In the genomic region with DNA sequence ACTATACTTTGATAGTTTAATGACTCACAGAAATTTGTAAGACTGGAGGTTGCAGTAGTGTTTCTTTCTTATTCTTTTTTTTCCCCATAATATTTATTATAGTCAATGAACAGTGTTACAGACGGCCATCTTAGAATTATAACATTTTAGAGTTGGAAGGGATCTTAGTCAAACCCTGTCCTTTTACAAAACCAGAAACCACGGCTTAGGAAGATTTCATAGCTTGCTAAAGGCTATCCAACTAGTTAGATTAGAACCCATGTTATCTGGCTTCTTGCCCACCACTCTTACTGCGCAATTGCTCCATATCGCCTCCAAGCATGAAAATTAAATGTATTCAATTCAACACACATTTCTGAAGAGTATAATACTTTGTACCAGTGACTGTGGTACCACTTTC, we compare ENCODE assay signal across 8 cellular contexts. TPM values are rescaled to one million over a fixed set of nuclear protein-coding genes. Genes with fewer than 3 reads are reported as not detected.
A peak's percentile ranks its signal among the peaks of the same experiment; 100 is the strongest.
DNase-seq lines count a peak whose midpoint lies in the region; ATAC-seq and TF ChIP-seq lines count a peak whose summit lies in the region.

No MANE protein-coding gene starts in this region.

- no peak overlapping the region for H3K9ac ChIP-seq in parathyroid adenoma

- WGBS in esophagus squamous epithelium, 2 donors: 0 to 38% methylated on average over 4 of the region's 4 CpGs

- no peaks in the 10 kb centered on the region for H3K9me3 ChIP-seq in SJCRH30 (replicated peaks)
- H3K9me3 ChIP-seq in esophagus squamous epithelium: no peaks in the 10 kb centered on the region
- H3K9me3 ChIP-seq in parathyroid adenoma (ENCODE audit: control insufficient read depth, low read length): no peaks in the 10 kb centered on the region

- CTCF ChIA-PET in activated CD4-positive, alpha-beta T cell treated with anti-CD3 and anti-CD28 coated beads for 36 hours (lab: Charles Lee): interaction anchor here (1.1 kb wide), 1 partner anchor 9 kb away, joined by 3 read pairs; no protein-coding TSS in a partner anchor

- H3K4me1 ChIP-seq in SJCRH30 (no peaks in the 10 kb centered on the region), esophagus squamous epithelium (peaks cover 0 to 23% (median 0%) of the 10 kb centered on the region in 3 donors), parathyroid adenoma (no peaks in the 10 kb centered on the region)

- POLR2A ChIA-PET in activated CD4-positive, alpha-beta T cell treated with anti-CD3 and anti-CD28 coated beads for 36 hours (lab: Charles Lee): interaction anchor here (0.7 to 1.3 kb wide), 2 partner anchors 8 to 28 kb away, joined by 3 to 5 read pairs; no protein-coding TSS in a partner anchor

- no peak for TF ChIP-seq CTCF in esophagus squamous epithelium (IDR thresholded peaks at IDR 0.05)
- no peak for TF ChIP-seq CTCF in parathyroid adenoma (IDR thresholded peaks at IDR 0.05)

- H3K79me2 ChIP-seq in parathyroid adenoma: peaks cover 16% of the 10 kb centered on the region

- no peaks in the 10 kb centered on the region for H3K27me3 ChIP-seq in SJCRH30
- H3K27me3 ChIP-seq in esophagus squamous epithelium: no peaks in the 10 kb centered on the region
- no peaks in the 10 kb centered on the region for H3K27me3 ChIP-seq in parathyroid adenoma (ENCODE audit: control insufficient read depth, insufficient read depth, low read length)

- H2AFZ ChIP-seq in parathyroid adenoma: peak overlapping the region; percentile 38

- H3K27ac ChIP-seq in SJCRH30 (peak overlapping the region; percentile 91), esophagus squamous epithelium (peak overlapping the region; percentile 94 to 98 (median 97)), parathyroid adenoma (peak overlapping the region; percentile 96)

- no peak for TF ChIP-seq POLR2A in esophagus squamous epithelium (IDR thresholded peaks at IDR 0.05)

- peaks cover 4% of the 10 kb centered on the region; the same call in 1 of the 2 replicates for H3K36me3 ChIP-seq in SJCRH30
- H3K36me3 ChIP-seq in esophagus squamous epithelium: no peaks in the 10 kb centered on the region
- H3K36me3 ChIP-seq in parathyroid adenoma (ENCODE audit: control insufficient read depth, insufficient read depth, low read length): no peaks in the 10 kb centered on the region

- peak overlapping the region; percentile 83 for H3K4me3 Mint-ChIP-seq in activated CD4-positive, alpha-beta T cell treated with anti-CD3 and anti-CD28 coated beads for 36 hours

- no peaks in the 10 kb centered on the region for H3K9me3 Mint-ChIP-seq in activated CD4-positive, alpha-beta T cell treated with anti-CD3 and anti-CD28 coated beads for 36 hours (ENCODE audit: low read depth)

- H3K4me3 ChIP-seq in SJCRH30 (peak overlapping the region; percentile 70), esophagus squamous epithelium (peak overlapping the region; percentile 61 to 73 (median 70)), parathyroid adenoma (ENCODE audit: low read depth, low read length) (peak overlapping the region; percentile 90)

- peak overlapping the region; percentile 88 for H3K27ac Mint-ChIP-seq in activated CD4-positive, alpha-beta T cell treated with anti-CD3 and anti-CD28 coated beads for 36 hours

- no peak for DNase-seq in activated CD4-positive, alpha-beta T cell treated with anti-CD3 and anti-CD28 coated beads for 36 hours
- no peak for DNase-seq in activated CD4-positive, alpha-beta T cell treated with anti-CD3 and anti-CD28 coated beads for 1 hour
- DNase-seq in SJCRH30: peak; percentile 13 to 52
- DNase-seq in esophagus squamous epithelium (lab: John Stamatoyannopoulos, UW): no peak
- DNase-seq in SK-N-DZ (ENCODE audit: low spot score): no peak
- no peak for DNase-seq in NCI-H1436 treated with DMSO at 0.1 percent for 48 hours (lab: John Stamatoyannopoulos, UW)

- no peaks in the 10 kb centered on the region for H3K27me3 Mint-ChIP-seq in activated CD4-positive, alpha-beta T cell treated with anti-CD3 and anti-CD28 coated beads for 36 hours

- no peak for ATAC-seq in activated CD4-positive, alpha-beta T cell treated with anti-CD3 and anti-CD28 coated beads for 36 hours
- no peak for ATAC-seq in GM18520 (IDR thresholded peaks at IDR 0.05; ENCODE audit: unreplicated experiment)

- intact Hi-C loops in activated CD4-positive, alpha-beta T cell treated with anti-CD3 and anti-CD28 coated beads for 36 hours (cut with DNase I, micrococcal nuclease): loop anchor here in 1 of 2 experiments (1.0 kb wide), 1 partner anchor 99 kb away; no protein-coding TSS in a partner anchor
- intact Hi-C loops in esophagus squamous epithelium (cut with DNase I): no loop called here

- peak overlapping the region; percentile 81 for H3K4me2 ChIP-seq in parathyroid adenoma (ENCODE audit: low read length)

- H3K36me3 Mint-ChIP-seq in activated CD4-positive, alpha-beta T cell treated with anti-CD3 and anti-CD28 coated beads for 36 hours (ENCODE audit: low read depth): peaks cover 5% of the 10 kb centered on the region

- peaks cover 11% of the 10 kb centered on the region for H3K4me1 Mint-ChIP-seq in activated CD4-positive, alpha-beta T cell treated with anti-CD3 and anti-CD28 coated beads for 36 hours

RNA-seq across cellular contexts. Expression of gene XIAP, which starts 1.1 kb away (rescaled TPM):
- 10 to 100 TPM; 22.8 to 27.7 TPM for total RNA-seq in activated CD4-positive, alpha-beta T cell treated with anti-CD3 and anti-CD28 coated beads for 36 hours
- total RNA-seq in SJCRH30 (2014; rRNA removed; shearing (Covaris generic)): 56.0 and 60.1 TPM in 2 replicates
- total RNA-seq in esophagus squamous epithelium: 10 to 100 TPM; 20.0 to 38.5 (median 30.8) TPM
- 8.9 and 10.3 TPM in 2 replicates for polyA plus RNA-seq in SK-N-DZ (2014; cell fraction: cytosol; rRNA removed)
- 4.5 and 4.6 TPM in 2 replicates for polyA plus RNA-seq in SK-N-DZ (2014; cell fraction: nucleus; rRNA removed)

Comparison
In these comparisons a context has a peak if more than half of its experiments do, and no peak if none do; other contexts are left out.
1. DNase-seq: peak in SJCRH30 (2 of 2); none in activated CD4-positive, alpha-beta T cell treated with anti-CD3 and anti-CD28 coated beads for 36 hours (single experiment), activated CD4-positive, alpha-beta T cell treated with anti-CD3 and anti-CD28 coated beads for 1 hour (single experiment), esophagus squamous epithelium (single experiment), SK-N-DZ (single experiment) and NCI-H1436 treated with DMSO at 0.1 percent for 48 hours (single experiment).
2. Peak in every context shown above with its lines, with median percentiles within 50 percentile points of each other: H3K27ac ChIP-seq and H3K4me3 ChIP-seq.